Comparison of ENCODE assay signal across 15 cellular contexts in genomic region chr18:56085561-56085960, GRCh38.
DNase-seq lines count a peak whose midpoint lies in the region; ATAC-seq and TF ChIP-seq lines count a peak whose summit lies in the region.
"Had no signal": no experiment of that assay in that cellular context is flagged by ENCODE, and none has a peak within 500 bp of the region (broad histone marks: within the 10 kb centered on the region; RNA-seq: fewer than 3 reads in every experiment).

No MANE protein-coding gene starts in this region.

- H3K36me3 ChIP-seq in breast epithelium (no peaks in the 10 kb centered on the region), gastroesophageal sphincter (no peaks in the 10 kb centered on the region), upper lobe of right lung (no peaks in the 10 kb centered on the region)
- H3K36me3 ChIP-seq: lower lobe of right lung had no signal

- TF ChIP-seq CTCF in MCF 10A (IDR thresholded peaks at IDR 0.05; ENCODE audit: unreplicated experiment) (no peak), breast epithelium (IDR thresholded peaks at IDR 0.05) (no peak), astrocyte of the spinal cord (IDR thresholded peaks at IDR 0.05; ENCODE audit: low read depth, low read length) (no peak), gastroesophageal sphincter (IDR thresholded peaks at IDR 0.05) (no peak), upper lobe of right lung (IDR thresholded peaks at IDR 0.05) (no peak), endothelial cell (IDR thresholded peaks at IDR 0.05; ENCODE audit: unreplicated experiment) (no peak)

- H3K27me3 ChIP-seq in breast epithelium (no peaks in the 10 kb centered on the region), gastroesophageal sphincter (no peaks in the 10 kb centered on the region), upper lobe of right lung (no peaks in the 10 kb centered on the region)

- no TSS peak for BruUV-seq in MCF 10A (replicated peaks; lab: Mats Ljungman, UMichigan)

- POLR2A ChIA-PET in MCF 10A (lab: Yijun Ruan, JAX) = no interaction called here

- H3K27me3 Mint-ChIP-seq in MCF 10A (ENCODE audit: insufficient read depth, unreplicated experiment) (no peaks in the 10 kb centered on the region), endothelial cell (ENCODE audit: unreplicated experiment) (no peaks in the 10 kb centered on the region)

- DNase-seq in MCF 10A (ENCODE audit: unreplicated experiment) = peak; percentile 70
- no peak for DNase-seq in breast epithelium (ENCODE audit: low spot score in 2 of 2)
- DNase-seq in astrocyte of the spinal cord (ENCODE audit: low read depth, low spot score) = peak; percentile 73
- no peak for DNase-seq in upper lobe of right lung
- DNase-seq in endothelial cell (ENCODE audit: low spot score) = no peak
- no peak for DNase-seq in NCI-H2227 (lab: John Stamatoyannopoulos, UW; ENCODE audit: unreplicated experiment)
- DNase-seq: 8988T; activated CD4-positive, alpha-beta T cell treated with anti-CD3 and anti-CD28 coated beads, Interleukin-2, amount 50 U/mL, for 48 hours; GDM1; lower lobe of right lung; nephron progenitor cell; stimulated activated naive CD4-positive, alpha-beta T cell had no signal

- no peaks in the 10 kb centered on the region for H3K36me3 Mint-ChIP-seq in MCF 10A (ENCODE audit: insufficient read depth, unreplicated experiment)
- H3K36me3 Mint-ChIP-seq in endothelial cell (ENCODE audit: low read depth, unreplicated experiment) = no peaks in the 10 kb centered on the region

- H3K4me3 ChIP-seq in breast epithelium = no peak overlapping the region
- H3K4me3 ChIP-seq in astrocyte of the spinal cord (ENCODE audit: low read depth, low read length) = no peak overlapping the region
- no peak overlapping the region for H3K4me3 ChIP-seq in gastroesophageal sphincter
- H3K4me3 ChIP-seq in upper lobe of right lung = no peak overlapping the region
- H3K4me3 ChIP-seq: lower lobe of right lung had no signal

- no peak overlapping the region for H3K4me3 Mint-ChIP-seq in MCF 10A (ENCODE audit: unreplicated experiment)
- no peak overlapping the region for H3K4me3 Mint-ChIP-seq in endothelial cell (ENCODE audit: unreplicated experiment)
- H3K4me3 Mint-ChIP-seq: nephron progenitor cell had no signal

- H3K9me3 Mint-ChIP-seq in MCF 10A (ENCODE audit: unreplicated experiment) = no peaks in the 10 kb centered on the region
- no peaks in the 10 kb centered on the region for H3K9me3 Mint-ChIP-seq in endothelial cell (ENCODE audit: unreplicated experiment)
- H3K9me3 Mint-ChIP-seq: activated T-helper 2 cell treated with anti-CD3 and anti-CD28 coated beads, Interferon-gamma antibody, Interleukin-2, Interleukin-4, amounts not matched to agents 10 μg/mL and 5 μg/mL and 100 μg/mL, durations not matched to agents 14 hours and 24 hours and 36 hours; nephron progenitor cell had no signal

- CTCF ChIA-PET in MCF 10A (lab: Yijun Ruan, JAX) = interaction anchor here (0.7 kb wide), 1 partner anchor 187 kb away, joined by 3 read pairs; no protein-coding TSS in a partner anchor

- H3K27ac Mint-ChIP-seq in MCF 10A (ENCODE audit: low read depth, unreplicated experiment) (no peak overlapping the region), endothelial cell (ENCODE audit: unreplicated experiment) (no peak overlapping the region)
- H3K27ac Mint-ChIP-seq: activated T-helper 2 cell treated with anti-CD3 and anti-CD28 coated beads, Interferon-gamma antibody, Interleukin-2, Interleukin-4, amounts not matched to agents 10 μg/mL and 5 μg/mL and 100 μg/mL, durations not matched to agents 14 hours and 24 hours and 36 hours; nephron progenitor cell had no signal

- in situ Hi-C loops in astrocyte of the spinal cord (cut with HindIII; ENCODE audit: low sequenced_read_pairs) = no loop called here

- H3K27ac ChIP-seq in breast epithelium = peak overlapping the region in 1 of 2 donors; percentile 21
- H3K27ac ChIP-seq in gastroesophageal sphincter = no peak overlapping the region
- H3K27ac ChIP-seq in upper lobe of right lung = no peak overlapping the region
- H3K27ac ChIP-seq: lower lobe of right lung had no signal

- ATAC-seq in gastroesophageal sphincter (peak; percentile 90), upper lobe of right lung (peak; percentile 16), HG03097 (IDR thresholded peaks at IDR 0.05; ENCODE audit: low FRiP score, unreplicated experiment) (no peak)
- ATAC-seq: lower lobe of right lung had no signal

- H3K9me3 ChIP-seq in breast epithelium = no peaks in the 10 kb centered on the region
- H3K9me3 ChIP-seq in gastroesophageal sphincter = no peaks in the 10 kb centered on the region
- H3K9me3 ChIP-seq in upper lobe of right lung = no peaks in the 10 kb centered on the region
- H3K9me3 ChIP-seq: lower lobe of right lung had no signal

- TF ChIP-seq POLR2A in breast epithelium (IDR thresholded peaks at IDR 0.05) = no peak
- TF ChIP-seq POLR2A in gastroesophageal sphincter (IDR thresholded peaks at IDR 0.05) = no peak

- H3K4me1 ChIP-seq in breast epithelium = no peaks in the 10 kb centered on the region
- peaks cover 0 to 20% (median 4%) of the 10 kb centered on the region in 3 donors for H3K4me1 ChIP-seq in gastroesophageal sphincter
- H3K4me1 ChIP-seq in upper lobe of right lung = peaks cover 10% of the 10 kb centered on the region

- intact Hi-C loops in MCF 10A (cut with micrococcal nuclease) (no loop called here), breast epithelium (cut with DNase I; ENCODE audit: low total_unique reads) (no loop called here), upper lobe of right lung (cut with DNase I) (no loop called here)

- 58 to 64% methylated on average over 4 of the region's 5 CpGs for WGBS in gastroesophageal sphincter (ENCODE audit: low coverage in 1 of 2), 2 donors

- H3K4me1 Mint-ChIP-seq in MCF 10A (ENCODE audit: insufficient read depth, unreplicated experiment) = peaks cover 15% of the 10 kb centered on the region
- no peaks in the 10 kb centered on the region for H3K4me1 Mint-ChIP-seq in endothelial cell (ENCODE audit: unreplicated experiment)

- TF ChIP-seq EP300 in gastroesophageal sphincter (IDR thresholded peaks at IDR 0.05) = no peak

Comparison
In these comparisons a context has a peak if more than half of its experiments do, and no peak if none do; other contexts are left out.
1. DNase-seq: peak in MCF 10A (single experiment) and astrocyte of the spinal cord (single experiment); none in breast epithelium (0 of 2), upper lobe of right lung (single experiment), endothelial cell (single experiment) and NCI-H2227 (single experiment).